In genomic region chr2:27376151-27376865, GRCh38 we compare ENCODE assay signal across 3 cellular contexts.
TF ChIP-seq lines count a peak whose summit lies in the region.

No MANE protein-coding gene starts in this region.

TF ChIP-seq in SK-N-SH, 30 proteins besides CTCF, POLR2A, EP300 and RAD21:
- TF ChIP-seq IRF3 (IDR thresholded peaks at IDR 0.05; ENCODE audit: low read depth, low read length) (no peak), ELF1 (IDR thresholded peaks at IDR 0.05) (no peak), SIN3A (IDR thresholded peaks at IDR 0.05; ENCODE audit: borderline replicate concordance, low read depth, low read length) (no peak), FOSL2 (IDR thresholded peaks at IDR 0.05; ENCODE audit: borderline replicate concordance, low read depth) (no peak), TEAD4 (IDR thresholded peaks at IDR 0.05; ENCODE audit: borderline replicate concordance, insufficient read depth) (no peak), PBX3 (IDR thresholded peaks at IDR 0.05) (0 out of 2 replicates have a peak, but pooled peaks have one; percentile 3), GABPA (IDR thresholded peaks at IDR 0.05; ENCODE audit: low read depth) (no peak), JUND (IDR thresholded peaks at IDR 0.05) (0 out of 2 replicates have a peak, but pooled peaks have one; percentile 5), RXRA (IDR thresholded peaks at IDR 0.05; ENCODE audit: borderline replicate concordance, low read depth) (no peak)

TF ChIP-seq in SK-N-SH treated with all-trans-retinoic acid at 6 μM for 48 hours, 23 proteins besides CTCF, POLR2A, EP300 and RAD21:
- TF ChIP-seq ZC3H10 (CRISPR knock-in tag; IDR thresholded peaks at IDR 0.05) (no peak), POU6F1 (CRISPR knock-in tag; IDR thresholded peaks at IDR 0.05; ENCODE audit: borderline replicate concordance, low read depth) (no peak)

TF ChIP-seq in K562, 482 proteins besides CTCF, POLR2A, EP300 and RAD21:
- TF ChIP-seq L3MBTL2 (IDR thresholded peaks at IDR 0.05) (no peak), ELK3 (CRISPR knock-in tag; IDR thresholded peaks at IDR 0.05) (no peak), ZBTB17 (CRISPR knock-in tag; IDR thresholded peaks at IDR 0.05) (no peak), DPF2 (IDR thresholded peaks at IDR 0.05) (no peak), SRSF7 (optimal IDR thresholded peaks at IDR 0.05; ENCODE audit: low read depth, low read length) (no peak), ZNF639 (CRISPR knock-in tag; conservative IDR thresholded peaks at IDR 0.05 in 1 of 2, IDR thresholded peaks at IDR 0.05 in 1 of 2) (no peak), ZFP36 (IDR thresholded peaks at IDR 0.05; ENCODE audit: low read depth, low read length, partially characterized antibody) (no peak), HMG20B (CRISPR knock-in tag; IDR thresholded peaks at IDR 0.05) (no peak), RBFOX2 (IDR thresholded peaks at IDR 0.05; ENCODE audit: low read depth, low read length) (0 out of 2 replicates have a peak, but pooled peaks have one; percentile 35)
